Comparison of ENCODE assay signal across 29 cellular contexts in the genomic region with DNA sequence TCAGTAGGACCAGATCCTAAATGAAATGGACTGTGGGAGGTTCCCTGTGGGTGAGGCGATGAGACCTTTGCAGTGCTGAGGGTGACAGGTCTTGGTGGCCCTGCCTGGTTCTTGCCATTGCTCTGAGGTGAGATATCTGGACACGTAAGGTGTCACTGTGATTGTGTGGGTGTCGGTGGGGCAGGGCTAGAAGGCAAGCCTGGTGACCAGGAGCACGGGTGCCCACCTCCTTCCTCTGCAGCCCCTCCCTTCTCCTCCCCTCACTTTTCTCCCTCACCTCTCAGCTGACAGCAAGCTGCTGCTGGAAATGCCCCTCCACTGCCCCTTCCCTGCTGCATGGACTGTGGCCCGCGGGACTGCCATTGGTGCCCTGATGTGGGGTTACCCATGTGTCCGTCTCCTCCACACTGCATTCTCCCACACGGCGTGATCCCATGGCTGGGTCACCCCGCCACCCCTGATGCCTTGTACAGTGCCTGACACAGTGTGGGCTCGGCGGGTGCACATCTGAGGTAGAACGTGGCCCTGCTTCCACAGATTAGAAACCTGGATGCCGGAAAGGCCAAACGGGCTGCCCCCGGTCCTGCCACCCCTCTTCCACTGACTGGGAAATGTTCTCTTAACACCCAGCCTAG. TPM values are rescaled to one million over a fixed set of nuclear protein-coding genes. Genes with fewer than 3 reads are reported as not detected.
DNase-seq lines count a peak whose midpoint lies in the region; ATAC-seq, FAIRE-seq and TF ChIP-seq lines count a peak whose summit lies in the region.
"Had no signal": no experiment of that assay in that cellular context is flagged by ENCODE, and none has a peak within 500 bp of the region (broad histone marks: within the 10 kb centered on the region; RNA-seq: fewer than 3 reads in every experiment).

No MANE protein-coding gene starts in this region.

- peaks cover 4% of the 10 kb centered on the region for H3K36me3 Mint-ChIP-seq in activated naive CD4-positive, alpha-beta T cell treated with anti-CD3 and anti-CD28 coated beads, Interleukin-2, amount 50 U/mL, for 24 hours
- H3K36me3 Mint-ChIP-seq in neural progenitor cell = peaks cover 3% of the 10 kb centered on the region

- no peaks in the 10 kb centered on the region for H3K27me3 ChIP-seq in bronchial epithelial cell (ENCODE audit: control insufficient read depth, insufficient read depth, low read length)
- no peaks in the 10 kb centered on the region for H3K27me3 ChIP-seq in neural progenitor cell
- H3K27me3 ChIP-seq in stomach = no peaks in the 10 kb centered on the region
- H3K27me3 ChIP-seq: BE2C had no signal

- no peaks in the 10 kb centered on the region for H3K36me3 ChIP-seq in bronchial epithelial cell (ENCODE audit: control insufficient read depth, insufficient read depth, low read length)
- H3K36me3 ChIP-seq in neural progenitor cell = no peaks in the 10 kb centered on the region
- H3K36me3 ChIP-seq in stomach = no peaks in the 10 kb centered on the region
- H3K36me3 ChIP-seq: BE2C had no signal

- intact Hi-C loops in stomach (cut with DNase I; ENCODE audit: low total_unique reads) = no loop called here

- no peak overlapping the region for H3K4me2 ChIP-seq in neural progenitor cell
- H3K4me2 ChIP-seq: GM23338 had no signal

- TF ChIP-seq POLR2A in stomach (IDR thresholded peaks at IDR 0.05) = no peak
- no peak for TF ChIP-seq POLR2A in H54 (IDR thresholded peaks at IDR 0.05; ENCODE audit: low read depth, low read length)

- H3K4me3 ChIP-seq in bronchial epithelial cell (ENCODE audit: low read depth, low read length) (no peak overlapping the region), neural progenitor cell (no peak overlapping the region), stomach (no peak overlapping the region)
- H3K4me3 ChIP-seq: GM23338 had no signal

- no peak overlapping the region for H3K9ac ChIP-seq in neural progenitor cell

- no peak overlapping the region for H3K4me3 Mint-ChIP-seq in activated naive CD4-positive, alpha-beta T cell treated with anti-CD3 and anti-CD28 coated beads, Interleukin-2, amount 50 U/mL, for 24 hours
- no peak overlapping the region for H3K4me3 Mint-ChIP-seq in neural progenitor cell
- H3K4me3 Mint-ChIP-seq: activated CD8-positive, alpha-beta T cell treated with anti-CD3 and anti-CD28 coated beads for 36 hours; activated naive CD4-positive, alpha-beta T cell treated with anti-CD3 and anti-CD28 coated beads for 36 hours; GM23338; IgD-negative memory B cell; naive thymus-derived CD8-positive, alpha-beta T cell; stimulated activated memory B cell treated with anti-CD40 and anti-IgM and Interleukin-4, amounts not matched to agents 10 μg/mL and 1 μg/mL and 100 μg/mL, for 72 hours had no signal

- TF ChIP-seq CTCF in bronchial epithelial cell (IDR thresholded peaks at IDR 0.05; ENCODE audit: insufficient read depth, low read length, severe bottlenecking) (no peak), neural progenitor cell (IDR thresholded peaks at IDR 0.05) (no peak), stomach (IDR thresholded peaks at IDR 0.05) (no peak)

- 85 to 91% (median 89%) methylated on average over 15 to 16 of the region's 16 CpGs for WGBS in stomach, 5 donors

- H3K9me3 ChIP-seq in neural progenitor cell (ENCODE audit: low read depth) (no peaks in the 10 kb centered on the region), stomach (no peaks in the 10 kb centered on the region)
- H3K9me3 ChIP-seq: BE2C had no signal

- no peak for DNase-seq in activated naive CD4-positive, alpha-beta T cell treated with anti-CD3 and anti-CD28 coated beads, Interleukin-2, amount 50 U/mL, for 16 hours
- no peak for DNase-seq in bronchial epithelial cell (ENCODE audit: low read depth)
- no peak for DNase-seq in neural progenitor cell (ENCODE audit: low spot score)
- DNase-seq in stomach = no peak
- DNase-seq in NCI-H2227 treated with DMSO at 0.1 percent for 48 hours (lab: John Stamatoyannopoulos, UW) = no peak
- DNase-seq in H54 (ENCODE audit: insufficient read length, low spot score) = no peak
- DNase-seq: 8988T; activated CD8-positive, alpha-beta T cell treated with anti-CD3 and anti-CD28 coated beads for 36 hours; activated naive CD4-positive, alpha-beta T cell treated with anti-CD3 and anti-CD28 coated beads for 36 hours; activated T-cell treated with anti-CD3 and anti-CD28 coated beads, Interleukin-2, amount 50 U/mL, for 1 hour; aorta; BE2C; central memory CD4-positive, alpha-beta T cell; foreskin melanocyte; mesendoderm; naive thymus-derived CD8-positive, alpha-beta T cell; NCI-H1105 treated with DMSO at 0.1 percent for 48 hours; NCI-H2081 treated with DMSO at 0.1 percent for 48 hours; NCI-H446; OCI-M1; Right ventricle myocardium superior; stimulated activated CD4-positive, alpha-beta T cell treated with anti-CD3 and anti-CD28 coated beads, Interleukin-2, amount 100 ng/mL, for 24 hours had no signal

- peak; percentile 32 for FAIRE-seq in bronchial epithelial cell (lab: Jason Lieb, UNC)
- FAIRE-seq in H54 (lab: Jason Lieb, UNC) = no peak

- no peaks in the 10 kb centered on the region for H3K27me3 Mint-ChIP-seq in activated naive CD4-positive, alpha-beta T cell treated with anti-CD3 and anti-CD28 coated beads, Interleukin-2, amount 50 U/mL, for 24 hours
- H3K27me3 Mint-ChIP-seq in neural progenitor cell (ENCODE audit: insufficient read depth, low read depth) = no peaks in the 10 kb centered on the region
- H3K27me3 Mint-ChIP-seq: activated CD8-positive, alpha-beta T cell treated with anti-CD3 and anti-CD28 coated beads for 36 hours; IgD-negative memory B cell; naive thymus-derived CD8-positive, alpha-beta T cell; stimulated activated memory B cell treated with anti-CD40 and anti-IgM and Interleukin-4, amounts not matched to agents 10 μg/mL and 1 μg/mL and 100 μg/mL, for 72 hours had no signal

- TF ChIP-seq EP300 in stomach (IDR thresholded peaks at IDR 0.05) = no peak

- no peak overlapping the region for H2AFZ ChIP-seq in neural progenitor cell (replicated peaks)
- H2AFZ ChIP-seq: GM23338 had no signal

- H3K27ac Mint-ChIP-seq in activated naive CD4-positive, alpha-beta T cell treated with anti-CD3 and anti-CD28 coated beads, Interleukin-2, amount 50 U/mL, for 24 hours = peak overlapping the region; percentile 51
- peak overlapping the region; percentile 42 for H3K27ac Mint-ChIP-seq in neural progenitor cell
- H3K27ac Mint-ChIP-seq: activated CD8-positive, alpha-beta T cell treated with anti-CD3 and anti-CD28 coated beads for 36 hours; activated naive CD4-positive, alpha-beta T cell treated with anti-CD3 and anti-CD28 coated beads for 36 hours; GM23338; IgD-negative memory B cell; stimulated activated memory B cell treated with anti-CD40 and anti-IgM and Interleukin-4, amounts not matched to agents 10 μg/mL and 1 μg/mL and 100 μg/mL, for 72 hours had no signal

- peaks cover 17% of the 10 kb centered on the region for H3F3A ChIP-seq in neural progenitor cell (ENCODE audit: low read depth)

- H3K4me1 Mint-ChIP-seq in activated naive CD4-positive, alpha-beta T cell treated with anti-CD3 and anti-CD28 coated beads, Interleukin-2, amount 50 U/mL, for 24 hours = peaks cover 8% of the 10 kb centered on the region
- H3K4me1 Mint-ChIP-seq in neural progenitor cell = peaks cover 37% of the 10 kb centered on the region
- H3K4me1 Mint-ChIP-seq: IgD-negative memory B cell; stimulated activated memory B cell treated with anti-CD40 and anti-IgM and Interleukin-4, amounts not matched to agents 10 μg/mL and 1 μg/mL and 100 μg/mL, for 72 hours had no signal

- ATAC-seq in HG03521 (IDR thresholded peaks at IDR 0.05; ENCODE audit: unreplicated experiment) = no peak
- ATAC-seq: activated CD4-positive, CD25-positive, alpha-beta regulatory T cell treated with anti-CD3 and anti-CD28 coated beads, Interleukin-2, amount 50 U/mL, for 24 hours; activated CD8-positive, alpha-beta T cell treated with anti-CD3 and anti-CD28 coated beads for 36 hours; GM23338; naive thymus-derived CD8-positive, alpha-beta T cell; stimulated activated memory B cell treated with anti-CD40 and anti-IgM and Interleukin-4, amounts not matched to agents 10 μg/mL and 1 μg/mL and 100 μg/mL, for 72 hours had no signal

- H3K9me3 Mint-ChIP-seq in activated naive CD4-positive, alpha-beta T cell treated with anti-CD3 and anti-CD28 coated beads, Interleukin-2, amount 50 U/mL, for 24 hours = no peaks in the 10 kb centered on the region
- no peaks in the 10 kb centered on the region for H3K9me3 Mint-ChIP-seq in neural progenitor cell
- H3K9me3 Mint-ChIP-seq: activated CD8-positive, alpha-beta T cell treated with anti-CD3 and anti-CD28 coated beads for 36 hours; activated naive CD4-positive, alpha-beta T cell treated with anti-CD3 and anti-CD28 coated beads for 36 hours; GM23338; IgD-negative memory B cell; stimulated activated memory B cell treated with anti-CD40 and anti-IgM and Interleukin-4, amounts not matched to agents 10 μg/mL and 1 μg/mL and 100 μg/mL, for 72 hours had no signal

- no peaks in the 10 kb centered on the region for H4K20me1 ChIP-seq in neural progenitor cell (ENCODE audit: low read depth)

- no peak overlapping the region for H3K27ac ChIP-seq in neural progenitor cell
- H3K27ac ChIP-seq in stomach = peak overlapping the region in 3 of 5 donors; percentile 79 to 82 (median 82)
- H3K27ac ChIP-seq: epithelial cell of prostate had no signal

- no peaks in the 10 kb centered on the region for H3K79me2 ChIP-seq in neural progenitor cell (ENCODE audit: low read depth)

- H3K4me1 ChIP-seq in neural progenitor cell (peaks cover 20% of the 10 kb centered on the region), stomach (peaks cover 28 to 56% (median 40%) of the 10 kb centered on the region in 4 donors)

RNA-seq across cellular contexts. Expression of a gene that starts 55.5 kb away (rescaled TPM):
- total RNA-seq in bronchial epithelial cell = 77.1 and 106 TPM in 2 replicates
- total RNA-seq in neural progenitor cell (ENCODE audit: low replicate concordance) = 1.3 and 3.7 TPM in 2 replicates
- total RNA-seq in stomach = 100 to 1,000 TPM in 3 of 5 donors, 10 to 100 TPM in 2; 50.1 to 227 (median 113) TPM
- 10 to 100 TPM; 24.4 to 40.8 (median 27.6) TPM for polyA plus RNA-seq in stomach

Comparison
In these comparisons a context has a peak if more than half of its experiments do, and no peak if none do; other contexts are left out.
1. RNA of a gene that starts 55.5 kb away (total RNA-seq): 50.1 to 227 TPM in stomach and 77.1 to 106 TPM in bronchial epithelial cell; 1.3 to 3.7 TPM in neural progenitor cell; every median in the first group is over 10 times any median in the second.